8 cellular contexts compared by ENCODE assay signal in the genomic region with DNA sequence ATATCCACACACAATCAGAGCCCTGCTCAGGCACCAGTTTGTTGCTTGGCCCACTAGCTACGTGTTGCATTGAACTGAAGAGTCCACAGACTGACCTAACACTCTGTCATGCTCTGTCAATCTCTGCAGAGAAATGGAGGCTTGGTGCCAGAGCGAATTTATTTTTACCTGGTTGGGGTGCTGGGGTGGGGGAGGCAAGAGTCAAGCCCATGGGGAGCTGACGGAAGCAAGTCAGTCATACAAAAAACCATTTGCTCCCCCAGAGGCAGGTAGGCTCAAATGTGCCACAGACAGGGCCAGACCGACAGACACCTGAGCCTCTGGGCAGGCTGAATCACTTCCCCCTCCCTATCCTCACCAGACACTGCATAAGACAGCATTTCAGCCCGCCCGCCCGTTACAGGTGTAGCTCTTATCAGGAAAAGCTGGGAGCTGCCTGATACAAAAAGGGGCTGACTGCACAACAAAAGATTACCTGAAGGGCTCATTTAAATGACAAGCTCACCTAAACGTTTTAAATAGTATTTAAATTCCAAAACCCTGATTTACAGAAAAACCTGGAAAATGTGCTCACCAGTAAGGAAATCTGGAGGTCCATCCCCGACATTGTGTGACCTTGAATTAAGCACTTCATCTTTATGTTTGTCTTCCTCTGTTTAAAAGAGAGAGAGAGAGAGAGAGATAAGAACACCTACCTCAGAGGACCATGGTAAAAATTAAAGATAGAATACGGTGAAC. TPM values are rescaled to one million over a fixed set of nuclear protein-coding genes. Genes with fewer than 3 reads are reported as not detected.
DNase-seq lines count a peak whose midpoint lies in the region; ATAC-seq and TF ChIP-seq lines count a peak whose summit lies in the region.

No MANE protein-coding gene starts in this region.

- no peak for TF ChIP-seq CTCF in left ventricle myocardium inferior (IDR thresholded peaks at IDR 0.05; ENCODE audit: borderline replicate concordance)
- no peak for TF ChIP-seq CTCF in GM13976 (IDR thresholded peaks at IDR 0.05; ENCODE audit: borderline replicate concordance, control extremely low read depth, extremely low read depth, insufficient read depth, missing control alignments)

- in situ Hi-C loops in GM13976 (cut with MboI; ENCODE audit: low sequenced_read_pairs, unreplicated experiment) = no loop called here

- peak; percentile 66 for TF ChIP-seq POLR2A in GM18526 (IDR thresholded peaks at IDR 0.05; ENCODE audit: extremely low read depth, insufficient read length)

- peaks cover 54% of the 10 kb centered on the region for H3K36me3 ChIP-seq in left ventricle myocardium inferior

- intact Hi-C loops in left ventricle myocardium inferior (cut with micrococcal nuclease) = loop anchor here (5.0 kb wide), 1 partner anchor 52 kb away; no protein-coding TSS in a partner anchor

- ATAC-seq in GM21717 (IDR thresholded peaks at IDR 0.05; ENCODE audit: unreplicated experiment) = no peak

- peaks cover 61% of the 10 kb centered on the region for H3K4me1 ChIP-seq in left ventricle myocardium inferior

- H3K27ac ChIP-seq in left ventricle myocardium inferior (replicated peaks) = peak overlapping the region; percentile 100

- DNase-seq in NCI-H748 treated with DMSO at 0.1 percent for 48 hours (lab: John Stamatoyannopoulos, UW) (peak; percentile 47), left ventricle myocardium inferior (no peak), renal cortical epithelial cell (ENCODE audit: low read depth) (peak; percentile 47), GM13976 (ENCODE audit: low spot score) (no peak), OCI-M1 (lab: John Stamatoyannopoulos, UW) (no peak)
- DNase-seq in activated T-helper 9 cell treated with anti-CD3 and anti-CD28 coated beads, Interleukin-2, amount 50 U/mL, for 16 hours (ENCODE audit: low read depth) = peak; percentile 53

- no peaks in the 10 kb centered on the region for H3K9me3 ChIP-seq in left ventricle myocardium inferior (replicated peaks)

- peak overlapping the region; percentile 82 for H3K4me3 ChIP-seq in left ventricle myocardium inferior

- no peaks in the 10 kb centered on the region for H3K27me3 ChIP-seq in left ventricle myocardium inferior (ENCODE audit: low read depth)

RNA-seq across cellular contexts. Expression of a gene that starts 2.1 kb away (rescaled TPM):
- 205 TPM for total RNA-seq in left ventricle myocardium inferior
- 24.7 and 103 TPM in 2 replicates for total RNA-seq in renal cortical epithelial cell

Comparison
In these comparisons a context has a peak if more than half of its experiments do, and no peak if none do; other contexts are left out.
1. DNase-seq: peak in NCI-H748 treated with DMSO at 0.1 percent for 48 hours (single experiment), activated T-helper 9 cell treated with anti-CD3 and anti-CD28 coated beads, Interleukin-2, amount 50 U/mL, for 16 hours (single experiment) and renal cortical epithelial cell (single experiment); none in left ventricle myocardium inferior (single experiment), GM13976 (single experiment) and OCI-M1 (single experiment).